In genomic region chr15:31307270-31308184, GRCh38 we compare ENCODE assay signal across 13 cellular contexts. TPM values are rescaled to one million over a fixed set of nuclear protein-coding genes. Genes with fewer than 3 reads are reported as not detected.
A peak's percentile ranks its signal among the peaks of the same experiment; 100 is the strongest.
DNase-seq lines count a peak whose midpoint lies in the region; TF ChIP-seq lines count a peak whose summit lies in the region.
"Had no signal": no experiment of that assay in that cellular context is flagged by ENCODE, and none has a peak within 500 bp of the region (broad histone marks: within the 10 kb centered on the region; RNA-seq: fewer than 3 reads in every experiment).

No MANE protein-coding gene starts in this region.

- no peak overlapping the region for H3K4me2 ChIP-seq in H9 (ENCODE audit: insufficient read depth, insufficient read length, low read length)
- H3K4me2 ChIP-seq: PC-9 had no signal

- BruUV-seq in Caco-2 (replicated peaks; lab: Mats Ljungman, UMichigan), result no TSS peak

- no peak overlapping the region for H4K8ac ChIP-seq in H9 (replicated peaks; ENCODE audit: insufficient read length, low read depth, low read length)

- H3K79me2 ChIP-seq in H9 (ENCODE audit: insufficient read depth, low read length), result no peaks in the 10 kb centered on the region

- H3K27me3 ChIP-seq in Caco-2 (replicated peaks; ENCODE audit: control insufficient read depth, insufficient read depth, low read length), result no peaks in the 10 kb centered on the region
- no peaks in the 10 kb centered on the region for H3K27me3 ChIP-seq in H9 (ENCODE audit: insufficient read depth, low read length)

- peak overlapping the region; percentile 41 for H3K18ac ChIP-seq in H9 (ENCODE audit: insufficient read length, low read depth, low read length)

- H3K27me3 Mint-ChIP-seq in Caco-2 (ENCODE audit: insufficient read depth, unreplicated experiment) (no peaks in the 10 kb centered on the region), H9 (ENCODE audit: low read depth) (peaks cover 10% of the 10 kb centered on the region; the same call in 1 of the 2 replicates), neural crest cell (ENCODE audit: low read depth) (peaks cover 3% of the 10 kb centered on the region)
- H3K27me3 Mint-ChIP-seq: natural killer cell treated with Interleukin-12 subunit alpha and Interleukin-12 subunit beta and Interleukin-15 and Interleukin-18, amount 100 ng/mL, for 72 hours had no signal

- H3K23ac ChIP-seq in H9 (ENCODE audit: insufficient read length, low read depth, low read length), result no peak overlapping the region

- no peak overlapping the region for H2AK5ac ChIP-seq in H9 (ENCODE audit: insufficient read length, low read length)

- H3K4me3 ChIP-seq in Caco-2 (ENCODE audit: low read depth, low read length), result no peak overlapping the region
- H3K4me3 ChIP-seq: PC-9 had no signal

- H3K36me3 ChIP-seq in Caco-2 (ENCODE audit: control insufficient read depth, insufficient read depth, low read length), result no peaks in the 10 kb centered on the region

- H2BK15ac ChIP-seq in H9 (ENCODE audit: low read depth, low read length), result no peak overlapping the region

- intact Hi-C loops in Caco-2 (cut with micrococcal nuclease; ENCODE audit: unreplicated experiment) (no loop called here), posterior vena cava (cut with DNase I) (no loop called here)

- H3K27ac Mint-ChIP-seq in Caco-2 (ENCODE audit: unreplicated experiment) (peak overlapping the region; percentile 36), H9 (peak overlapping the region; percentile 88 to 99 (median 95)), neural crest cell (ENCODE audit: unreplicated experiment) (peak overlapping the region; percentile 69)
- H3K27ac Mint-ChIP-seq: natural killer cell treated with Interleukin-12 subunit alpha and Interleukin-12 subunit beta and Interleukin-15 and Interleukin-18, amount 100 ng/mL, for 72 hours had no signal

- POLR2A ChIA-PET in Caco-2 (lab: Charles Lee), result no interaction called here

- H3T11ph ChIP-seq in H9 (ENCODE audit: low read length), result no peak overlapping the region

- H3K56ac ChIP-seq in H9 (ENCODE audit: insufficient read length, low read depth, low read length), result no peak overlapping the region

- H4K5ac ChIP-seq in H9 (ENCODE audit: insufficient read length, low read depth, low read length), result no peak overlapping the region

- no peak overlapping the region for H3K4ac ChIP-seq in H9 (ENCODE audit: low read depth, low read length)

- H2BK5ac ChIP-seq in H9 (ENCODE audit: insufficient read length, low read length), result no peak overlapping the region

- no peak overlapping the region for H3K9ac ChIP-seq in H9 (ENCODE audit: extremely low read depth, insufficient read length, low read length)

- H3K4me3 Mint-ChIP-seq in Caco-2 (ENCODE audit: unreplicated experiment) (no peak overlapping the region), H9 (peak overlapping the region; percentile 12 to 76; a peak in 4 of 5 replicates), neural crest cell (peak overlapping the region; percentile 42)
- H3K4me3 Mint-ChIP-seq: effector memory CD8-positive, alpha-beta T cell; natural killer cell treated with Interleukin-12 subunit alpha and Interleukin-12 subunit beta and Interleukin-15 and Interleukin-18, amount 100 ng/mL, for 72 hours had no signal

- TF ChIP-seq CTCF in Caco-2 (IDR thresholded peaks at IDR 0.05; ENCODE audit: insufficient read depth in 1 of 2, low read depth in 1 of 2, low read length in 1 of 2, severe bottlenecking in 1 of 2, unreplicated experiment in 1 of 2) (no peak), H9 (conservative IDR thresholded peaks at IDR 0.05) (no peak), neural crest cell (conservative IDR thresholded peaks at IDR 0.05) (no peak)

- no peak overlapping the region for H2BK20ac ChIP-seq in H9 (ENCODE audit: low read depth, low read length, poor library complexity, severe bottlenecking)

- H3K9me3 Mint-ChIP-seq in Caco-2 (ENCODE audit: unreplicated experiment), result no peaks in the 10 kb centered on the region
- H3K9me3 Mint-ChIP-seq in H9, result no peaks in the 10 kb centered on the region; a peak in 1 of 5 replicates
- no peaks in the 10 kb centered on the region for H3K9me3 Mint-ChIP-seq in neural crest cell
- H3K9me3 Mint-ChIP-seq: effector memory CD8-positive, alpha-beta T cell; natural killer cell treated with Interleukin-12 subunit alpha and Interleukin-12 subunit beta and Interleukin-15 and Interleukin-18, amount 100 ng/mL, for 72 hours had no signal

- H2BK120ac ChIP-seq in H9 (ENCODE audit: low read depth, low read length, poor library complexity, severe bottlenecking), result no peak overlapping the region

- H2BK12ac ChIP-seq in H9 (ENCODE audit: insufficient read length, low read depth, low read length), result no peak overlapping the region

- H3K27ac ChIP-seq in H9 (ENCODE audit: insufficient read length, low read depth, low read length), result no peak overlapping the region
- peak overlapping the region; percentile 94 for H3K27ac ChIP-seq in caudate nucleus (ENCODE audit: low read depth, low read length)
- H3K27ac ChIP-seq: PC-9 had no signal

- DNase-seq in Caco-2 (no peak), H9 (no peak), caudate nucleus (lab: John Stamatoyannopoulos, UW) (no peak), neural crest cell (ENCODE audit: low read depth, low spot score) (no peak), posterior vena cava (ENCODE audit: low spot score) (no peak), NCI-H226 (no peak), NCI-H446 (lab: John Stamatoyannopoulos, UW) (no peak)
- DNase-seq: effector memory CD8-positive, alpha-beta T cell; foreskin melanocyte; HCEC 1CT; kidney glomerular epithelial cell; PC-9 had no signal

- H3K9me3 ChIP-seq in Caco-2 (no peaks in the 10 kb centered on the region), H9 (ENCODE audit: control insufficient read depth, low read depth, low read length) (no peaks in the 10 kb centered on the region)

- peaks cover 3% of the 10 kb centered on the region for H3K4me1 ChIP-seq in Caco-2
- peaks cover 14% of the 10 kb centered on the region; the same call in 1 of the 2 replicates for H3K4me1 ChIP-seq in H9 (ENCODE audit: insufficient read depth, low read length)

- H3K36me3 Mint-ChIP-seq in Caco-2 (ENCODE audit: insufficient read depth, unreplicated experiment) (no peaks in the 10 kb centered on the region), H9 (ENCODE audit: insufficient read depth in 1 of 3, low read depth in 3 of 3) (no peaks in the 10 kb centered on the region; a peak in 1 of 7 replicates), neural crest cell (ENCODE audit: low read depth) (no peaks in the 10 kb centered on the region)
- H3K36me3 Mint-ChIP-seq: natural killer cell treated with Interleukin-12 subunit alpha and Interleukin-12 subunit beta and Interleukin-15 and Interleukin-18, amount 100 ng/mL, for 72 hours had no signal

- no peaks in the 10 kb centered on the region for H3K23me2 ChIP-seq in H9 (ENCODE audit: insufficient read length, low read depth, low read length, poor library complexity, severe bottlenecking)

- CTCF ChIA-PET in Caco-2 (lab: Charles Lee), result no interaction called here

- WGBS in H9 (ENCODE audit: extremely low coverage, insufficient read length, low lambda C conversion rate), result no CpG with 5 or more reads among the region's 20 CpGs

- H4K20me1 ChIP-seq in H9 (ENCODE audit: control insufficient read depth, insufficient read depth, insufficient read length), result no peaks in the 10 kb centered on the region

- H3K14ac ChIP-seq in H9 (ENCODE audit: insufficient read depth, low read length), result peak overlapping the region; percentile 17

- no peaks in the 10 kb centered on the region for H3K79me1 ChIP-seq in H9 (ENCODE audit: insufficient read depth, low read depth, low read length, poor library complexity, severe bottlenecking)

- H2AFZ ChIP-seq in H9 (ENCODE audit: low read length), result no peak overlapping the region
- H2AFZ ChIP-seq: PC-9 had no signal

- H4K91ac ChIP-seq in H9 (ENCODE audit: insufficient read length, low read depth, low read length), result no peak overlapping the region

- no peaks in the 10 kb centered on the region for H3K4me1 Mint-ChIP-seq in Caco-2 (ENCODE audit: low read depth, unreplicated experiment)
- peaks cover 70 to 78% of the 10 kb centered on the region in 2 experiments for H3K4me1 Mint-ChIP-seq in H9
- peaks cover 47% of the 10 kb centered on the region for H3K4me1 Mint-ChIP-seq in neural crest cell

RNA-seq across cellular contexts. Expression of gene KLF13, which starts 19.1 kb away (rescaled TPM):
- 16.6 and 18.8 TPM in 2 replicates for total RNA-seq in Caco-2 (2022)
- 30.6 and 33.4 TPM in 2 replicates for total RNA-seq in H9 (2021)
- 43.3 and 44.6 TPM in 2 replicates for total RNA-seq in neural crest cell
- total RNA-seq in posterior vena cava, result 10 to 100 TPM; 49.6 to 97.8 TPM

Comparison
In these comparisons a context has a peak if more than half of its experiments do, and no peak if none do; other contexts are left out.
1. H3K27ac Mint-ChIP-seq: peak in every context shown above with its lines; median percentile 95 in H9; 69 in neural crest cell; 36 in Caco-2.